ENCODE assay signal across 32 cellular contexts in the genomic region with DNA sequence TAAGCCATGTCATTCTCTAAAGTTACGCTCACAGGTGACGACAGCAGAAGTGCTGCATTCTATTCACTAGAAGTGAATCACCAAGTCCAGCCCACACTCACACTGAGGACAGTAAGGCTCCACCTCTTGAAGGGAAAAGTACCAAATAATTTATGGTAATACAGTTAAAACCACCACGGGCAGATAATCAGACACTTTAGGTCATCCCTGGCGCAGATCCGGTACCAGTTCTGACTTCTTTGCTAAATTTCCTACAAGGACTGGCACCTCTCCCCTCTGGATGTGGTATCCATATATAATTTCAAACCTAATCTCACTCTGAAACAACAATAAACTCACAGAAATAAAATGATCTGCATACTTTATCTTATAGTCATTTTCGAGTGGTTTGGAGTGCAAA.
"Had no signal": no experiment of that assay in that cellular context is flagged by ENCODE, and none has a peak within 500 bp of the region (broad histone marks: within the 10 kb centered on the region; RNA-seq: fewer than 3 reads in every experiment).

No MANE protein-coding gene starts in this region.

- H3K4me1 Mint-ChIP-seq: activated B cell treated with CpG ODN at 0.5 μM for 24 hours; activated CD4-positive, alpha-beta memory T cell treated with anti-CD3 and anti-CD28 coated beads, Interleukin-2, amount 10 ng/mL, durations not matched to agents 7 days and 5 days; activated CD4-positive, alpha-beta T cell treated with anti-CD3 and anti-CD28 coated beads, Interleukin-2, amount 10 ng/mL, durations not matched to agents 24 days and 14 days; activated naive CD4-positive, alpha-beta T cell treated with anti-CD3 and anti-CD28 coated beads, Interleukin-2, amount 10 ng/mL, durations not matched to agents 7 days and 5 days; activated naive CD8-positive, alpha-beta T cell treated with anti-CD3 and anti-CD28 coated beads, Interleukin-2, amount 10 ng/mL, durations not matched to agents 7 days and 5 days; central memory CD8-positive, alpha-beta T cell; T-helper 17 cell had no signal

- H3K4me3 Mint-ChIP-seq: activated B cell treated with CpG ODN at 0.5 μM for 24 hours; activated CD4-positive, alpha-beta memory T cell treated with anti-CD3 and anti-CD28 coated beads, Interleukin-2, amount 10 ng/mL, durations not matched to agents 7 days and 5 days; activated CD4-positive, alpha-beta T cell treated with anti-CD3 and anti-CD28 coated beads, Interleukin-2, amount 10 ng/mL, durations not matched to agents 24 days and 14 days; activated naive CD4-positive, alpha-beta T cell treated with anti-CD3 and anti-CD28 coated beads, Interleukin-2, amount 10 ng/mL, durations not matched to agents 7 days and 5 days; activated naive CD8-positive, alpha-beta T cell treated with anti-CD3 and anti-CD28 coated beads, Interleukin-2, amount 10 ng/mL, durations not matched to agents 7 days and 5 days; activated T-cell treated with anti-CD3 and anti-CD28 coated beads, Interleukin-2, amount 50 U/mL, for 24 hours; activated T-cell treated with anti-CD3 and anti-CD28 coated beads, Interleukin-2, amount 50 U/mL, for 72 hours; central memory CD8-positive, alpha-beta T cell; dendritic cell treated with granulocyte-macrophage colony-stimulating factor and Interleukin-4, amounts not matched to agents 40 ng/mL and 50 ng/mL, for 4 days; effector memory CD8-positive, alpha-beta T cell; T-helper 17 cell; T-helper 2 cell treated with Interferon-gamma antibody and Interleukin-4, amounts not matched to agents 5 μg/mL and 100 μg/mL, for 36 hours had no signal

- H3K36me3 Mint-ChIP-seq: activated naive CD4-positive, alpha-beta T cell treated with anti-CD3 and anti-CD28 coated beads, Interleukin-2, amount 10 ng/mL, durations not matched to agents 7 days and 5 days; activated naive CD4-positive, alpha-beta T cell treated with anti-CD3 and anti-CD28 coated beads, Interleukin-2, amount 50 U/mL, for 72 hours; activated naive CD8-positive, alpha-beta T cell treated with anti-CD3 and anti-CD28 coated beads, Interleukin-2, amount 10 ng/mL, durations not matched to agents 7 days and 5 days had no signal

- H3K4me1 ChIP-seq: esophagus muscularis mucosa, foreskin keratinocyte, gastrocnemius medialis, heart left ventricle had no signal

- H3K27me3 Mint-ChIP-seq: activated B cell treated with CpG ODN at 0.5 μM for 24 hours; activated CD4-positive, alpha-beta memory T cell treated with anti-CD3 and anti-CD28 coated beads, Interleukin-2, amount 10 ng/mL, durations not matched to agents 7 days and 5 days; activated CD4-positive, alpha-beta T cell treated with anti-CD3 and anti-CD28 coated beads, Interleukin-2, amount 10 ng/mL, durations not matched to agents 24 days and 14 days; activated naive CD4-positive, alpha-beta T cell treated with anti-CD3 and anti-CD28 coated beads, Interleukin-2, amount 10 ng/mL, durations not matched to agents 7 days and 5 days; activated naive CD8-positive, alpha-beta T cell treated with anti-CD3 and anti-CD28 coated beads, Interleukin-2, amount 10 ng/mL, durations not matched to agents 7 days and 5 days; activated T-cell treated with anti-CD3 and anti-CD28 coated beads, Interleukin-2, amount 50 U/mL, for 24 hours; central memory CD8-positive, alpha-beta T cell; dendritic cell treated with granulocyte-macrophage colony-stimulating factor and Interleukin-4, amounts not matched to agents 40 ng/mL and 50 ng/mL, for 4 days; effector memory CD8-positive, alpha-beta T cell; T-helper 17 cell had no signal

- H3K36me3 ChIP-seq: brain microvascular endothelial cell, esophagus muscularis mucosa, gastrocnemius medialis, heart left ventricle, WERI-Rb-1 had no signal

- DNase-seq: activated B cell treated with CpG ODN at 0.5 μM for 24 hours; activated CD4-positive, alpha-beta memory T cell treated with anti-CD3 and anti-CD28 coated beads, Interleukin-2, amount 10 ng/mL, durations not matched to agents 7 days and 5 days; activated CD4-positive, alpha-beta T cell treated with anti-CD3 and anti-CD28 coated beads, Interleukin-2, amount 10 ng/mL, durations not matched to agents 24 days and 14 days; activated CD4-positive, alpha-beta T cell treated with anti-CD3 and anti-CD28 coated beads, Interleukin-2, amount 50 U/mL, for 4 hours; activated CD8-positive, alpha-beta memory T cell treated with anti-CD3 and anti-CD28 coated beads, Interleukin-2, amount 50 U/mL, for 48 hours; activated gamma-delta T cell; activated naive CD4-positive, alpha-beta T cell; activated naive CD4-positive, alpha-beta T cell treated with anti-CD3 and anti-CD28 coated beads, Interleukin-2, amount 10 ng/mL, durations not matched to agents 7 days and 5 days; activated naive CD8-positive, alpha-beta T cell treated with anti-CD3 and anti-CD28 coated beads, Interleukin-2, amount 10 ng/mL, durations not matched to agents 7 days and 5 days; activated T-cell treated with anti-CD3 and anti-CD28 coated beads for 4 hours; activated T-cell treated with anti-CD3 and anti-CD28 coated beads, Interleukin-2, amount 50 U/mL, for 24 hours; activated T-cell treated with anti-CD3 and anti-CD28 coated beads, Interleukin-2, amount 50 U/mL, for 72 hours; amygdala; aorta; brain microvascular endothelial cell; dorsolateral prefrontal cortex; effector memory CD8-positive, alpha-beta T cell; erythroblast; foreskin keratinocyte; gastrocnemius medialis; glutamatergic neuron; heart left ventricle; T-helper 1 cell; T-helper 17 cell; T1000; WERI-Rb-1 had no signal

- H3K9me3 ChIP-seq: esophagus muscularis mucosa, gastrocnemius medialis, heart left ventricle had no signal

- H3K27me3 ChIP-seq: brain microvascular endothelial cell, dorsolateral prefrontal cortex, esophagus muscularis mucosa, foreskin keratinocyte, gastrocnemius medialis, heart left ventricle had no signal

- H3K4me3 ChIP-seq: coronary artery, dorsolateral prefrontal cortex, esophagus muscularis mucosa, gastrocnemius medialis, heart left ventricle had no signal

- H3K27ac Mint-ChIP-seq: activated B cell treated with CpG ODN at 0.5 μM for 24 hours; activated CD4-positive, alpha-beta memory T cell treated with anti-CD3 and anti-CD28 coated beads, Interleukin-2, amount 10 ng/mL, durations not matched to agents 7 days and 5 days; activated CD4-positive, alpha-beta T cell treated with anti-CD3 and anti-CD28 coated beads, Interleukin-2, amount 10 ng/mL, durations not matched to agents 24 days and 14 days; activated naive CD4-positive, alpha-beta T cell treated with anti-CD3 and anti-CD28 coated beads, Interleukin-2, amount 10 ng/mL, durations not matched to agents 7 days and 5 days; activated naive CD4-positive, alpha-beta T cell treated with anti-CD3 and anti-CD28 coated beads, Interleukin-2, amount 50 U/mL, for 72 hours; activated naive CD8-positive, alpha-beta T cell treated with anti-CD3 and anti-CD28 coated beads, Interleukin-2, amount 10 ng/mL, durations not matched to agents 7 days and 5 days; activated T-cell treated with anti-CD3 and anti-CD28 coated beads, Interleukin-2, amount 50 U/mL, for 24 hours; activated T-cell treated with anti-CD3 and anti-CD28 coated beads, Interleukin-2, amount 50 U/mL, for 72 hours; dendritic cell treated with granulocyte-macrophage colony-stimulating factor and Interleukin-4, amounts not matched to agents 40 ng/mL and 50 ng/mL, for 4 days; effector memory CD8-positive, alpha-beta T cell; T-helper 17 cell; T-helper 2 cell treated with Interferon-gamma antibody and Interleukin-4, amounts not matched to agents 5 μg/mL and 100 μg/mL, for 36 hours had no signal

- H3K9me3 Mint-ChIP-seq: activated B cell treated with CpG ODN at 0.5 μM for 24 hours; activated CD4-positive, alpha-beta T cell treated with anti-CD3 and anti-CD28 coated beads, Interleukin-2, amount 10 ng/mL, durations not matched to agents 24 days and 14 days; dendritic cell treated with granulocyte-macrophage colony-stimulating factor and Interleukin-4, amounts not matched to agents 40 ng/mL and 50 ng/mL, for 4 days had no signal
